16 cellular contexts compared by ENCODE assay signal in genomic region chr22:45224988-45225731, GRCh38. TPM values are rescaled to one million over a fixed set of nuclear protein-coding genes. Genes with fewer than 3 reads are reported as not detected.
DNase-seq lines count a peak whose midpoint lies in the region; ATAC-seq and TF ChIP-seq lines count a peak whose summit lies in the region.
"Had no signal": no experiment of that assay in that cellular context is flagged by ENCODE, and none has a peak within 500 bp of the region (broad histone marks: within the 10 kb centered on the region; RNA-seq: fewer than 3 reads in every experiment).

No MANE protein-coding gene starts in this region.

- H3K9me3 ChIP-seq in naive thymus-derived CD4-positive, alpha-beta T cell (ENCODE audit: control insufficient read depth in 2 of 3, low read length in 3 of 3), result no peaks in the 10 kb centered on the region

- H3K4me1 ChIP-seq in naive thymus-derived CD4-positive, alpha-beta T cell (ENCODE audit: control insufficient read depth in 2 of 2, insufficient read depth in 2 of 2, low read length in 2 of 2), result no peaks in the 10 kb centered on the region

- TF ChIP-seq CTCF in MCF 10A (IDR thresholded peaks at IDR 0.05; ENCODE audit: unreplicated experiment), result no peak

- H3K4me3 ChIP-seq in naive thymus-derived CD4-positive, alpha-beta T cell (ENCODE audit: low read length), result no peak overlapping the region

- no peak overlapping the region for H3K4me3 Mint-ChIP-seq in MCF 10A (ENCODE audit: unreplicated experiment)
- H3K4me3 Mint-ChIP-seq in activated naive CD4-positive, alpha-beta T cell treated with anti-CD3 and anti-CD28 coated beads, Interleukin-2, amount 10 ng/mL, durations not matched to agents 7 days and 5 days, result no peak overlapping the region
- no peak overlapping the region for H3K4me3 Mint-ChIP-seq in naive thymus-derived CD4-positive, alpha-beta T cell
- H3K4me3 Mint-ChIP-seq: activated CD4-positive, alpha-beta T cell treated with anti-CD3 and anti-CD28 coated beads, Interleukin-2, amount 10 ng/mL, durations not matched to agents 24 days and 14 days; activated T-helper 1 cell treated with anti-CD3 and anti-CD28 coated beads, Interleukin-12 subunit alpha, Interleukin-12 subunit beta, Interleukin-2, Interleukin-4 antibody, amounts not matched to agents 30 ng/mL and 10 ng/mL and 1 ng/mL, durations not matched to agents 14 hours and 24 hours and 36 hours; effector memory CD8-positive, alpha-beta T cell had no signal

- no TSS peak for BruUV-seq in MCF 10A (replicated peaks; lab: Mats Ljungman, UMichigan)

- H3K27me3 Mint-ChIP-seq in MCF 10A (ENCODE audit: insufficient read depth, unreplicated experiment), result no peaks in the 10 kb centered on the region
- H3K27me3 Mint-ChIP-seq in activated naive CD4-positive, alpha-beta T cell treated with anti-CD3 and anti-CD28 coated beads, Interleukin-2, amount 10 ng/mL, durations not matched to agents 7 days and 5 days, result no peaks in the 10 kb centered on the region
- H3K27me3 Mint-ChIP-seq in naive thymus-derived CD4-positive, alpha-beta T cell, result no peaks in the 10 kb centered on the region
- H3K27me3 Mint-ChIP-seq: activated CD4-positive, alpha-beta T cell treated with anti-CD3 and anti-CD28 coated beads, Interleukin-2, amount 10 ng/mL, durations not matched to agents 24 days and 14 days; effector memory CD8-positive, alpha-beta T cell had no signal

- H3K27ac ChIP-seq in naive thymus-derived CD4-positive, alpha-beta T cell (ENCODE audit: low read depth, low read length), result no peak overlapping the region

- intact Hi-C loops in MCF 10A (cut with micrococcal nuclease) (no loop called here), sciatic nerve (cut with DNase I) (no loop called here)
- intact Hi-C loops in naive thymus-derived CD4-positive, alpha-beta T cell (cut with micrococcal nuclease), result no loop called here

- CTCF ChIA-PET in MCF 10A (lab: Yijun Ruan, JAX), result interaction anchor here (0.6 kb wide), 1 partner anchor 16 kb away, joined by 3 read pairs; no protein-coding TSS in a partner anchor
- CTCF ChIA-PET in activated naive CD4-positive, alpha-beta T cell treated with anti-CD3 and anti-CD28 coated beads, Interleukin-2, amount 10 ng/mL, durations not matched to agents 7 days and 5 days (lab: Charles Lee), result no interaction called here
- CTCF ChIA-PET in naive thymus-derived CD4-positive, alpha-beta T cell (lab: Charles Lee), result no interaction called here

- peak overlapping the region; percentile 90 for H3K27ac Mint-ChIP-seq in MCF 10A (ENCODE audit: low read depth, unreplicated experiment)
- H3K27ac Mint-ChIP-seq in activated naive CD4-positive, alpha-beta T cell treated with anti-CD3 and anti-CD28 coated beads, Interleukin-2, amount 10 ng/mL, durations not matched to agents 7 days and 5 days, result no peak overlapping the region
- no peak overlapping the region for H3K27ac Mint-ChIP-seq in naive thymus-derived CD4-positive, alpha-beta T cell
- H3K27ac Mint-ChIP-seq: activated CD4-positive, alpha-beta T cell treated with anti-CD3 and anti-CD28 coated beads, Interleukin-2, amount 10 ng/mL, durations not matched to agents 24 days and 14 days had no signal

- peaks cover 31% of the 10 kb centered on the region for H3K4me1 Mint-ChIP-seq in MCF 10A (ENCODE audit: insufficient read depth, unreplicated experiment)
- H3K4me1 Mint-ChIP-seq in activated naive CD4-positive, alpha-beta T cell treated with anti-CD3 and anti-CD28 coated beads, Interleukin-2, amount 10 ng/mL, durations not matched to agents 7 days and 5 days, result no peaks in the 10 kb centered on the region
- peaks cover 2 to 47% (median 26%) of the 10 kb centered on the region in 7 donors for H3K4me1 Mint-ChIP-seq in naive thymus-derived CD4-positive, alpha-beta T cell

- no peaks in the 10 kb centered on the region for H3K36me3 Mint-ChIP-seq in MCF 10A (ENCODE audit: insufficient read depth, unreplicated experiment)
- no peaks in the 10 kb centered on the region for H3K36me3 Mint-ChIP-seq in activated naive CD4-positive, alpha-beta T cell treated with anti-CD3 and anti-CD28 coated beads, Interleukin-2, amount 10 ng/mL, durations not matched to agents 7 days and 5 days
- H3K36me3 Mint-ChIP-seq in naive thymus-derived CD4-positive, alpha-beta T cell, result no peaks in the 10 kb centered on the region

- no peaks in the 10 kb centered on the region for H3K27me3 ChIP-seq in naive thymus-derived CD4-positive, alpha-beta T cell (ENCODE audit: control insufficient read depth in 2 of 2, insufficient read depth in 2 of 2, low read length in 2 of 2)

- no peaks in the 10 kb centered on the region for H3K9me3 Mint-ChIP-seq in MCF 10A (ENCODE audit: unreplicated experiment)
- H3K9me3 Mint-ChIP-seq in activated naive CD4-positive, alpha-beta T cell treated with anti-CD3 and anti-CD28 coated beads, Interleukin-2, amount 10 ng/mL, durations not matched to agents 7 days and 5 days, result no peaks in the 10 kb centered on the region
- no peaks in the 10 kb centered on the region for H3K9me3 Mint-ChIP-seq in naive thymus-derived CD4-positive, alpha-beta T cell
- H3K9me3 Mint-ChIP-seq: activated CD4-positive, alpha-beta T cell treated with anti-CD3 and anti-CD28 coated beads, Interleukin-2, amount 10 ng/mL, durations not matched to agents 24 days and 14 days; activated T-helper 1 cell treated with anti-CD3 and anti-CD28 coated beads, Interleukin-12 subunit alpha, Interleukin-12 subunit beta, Interleukin-2, Interleukin-4 antibody, amounts not matched to agents 30 ng/mL and 10 ng/mL and 1 ng/mL, durations not matched to agents 14 hours and 24 hours and 36 hours; effector memory CD8-positive, alpha-beta T cell had no signal

- DNase-seq in COLO829 (ENCODE audit: low spot score) (peak; percentile 95), MCF 10A (ENCODE audit: unreplicated experiment) (no peak), islet precursor cell (peak; percentile 52), sciatic nerve (ENCODE audit: low spot score) (peak; percentile 75)
- DNase-seq in activated naive CD4-positive, alpha-beta T cell treated with anti-CD3 and anti-CD28 coated beads, Interleukin-2, amount 10 ng/mL, durations not matched to agents 7 days and 5 days, result no peak
- DNase-seq in naive thymus-derived CD4-positive, alpha-beta T cell, result no peak
- DNase-seq in effector CD8-positive, alpha-beta T cell (lab: John Stamatoyannopoulos, UW), result no peak
- DNase-seq: activated CD4-positive, alpha-beta T cell treated with anti-CD3 and anti-CD28 coated beads, Interleukin-2, amount 10 ng/mL, durations not matched to agents 24 days and 14 days; DND-41; effector memory CD8-positive, alpha-beta T cell; left colon; NCI-H1417 treated with DMSO at 0.1 percent for 48 hours; RPMI8226 had no signal

- peak; percentile 60 for ATAC-seq in sciatic nerve
- ATAC-seq in GM21381 (IDR thresholded peaks at IDR 0.05; ENCODE audit: unreplicated experiment), result no peak
- ATAC-seq in naive thymus-derived CD4-positive, alpha-beta T cell, result no peak
- ATAC-seq: effector memory CD8-positive, alpha-beta T cell; left colon had no signal

- H3K36me3 ChIP-seq in naive thymus-derived CD4-positive, alpha-beta T cell (ENCODE audit: control insufficient read depth in 2 of 3, insufficient read depth in 3 of 3, low read length in 3 of 3), result no peaks in the 10 kb centered on the region

- POLR2A ChIA-PET in MCF 10A (lab: Yijun Ruan, JAX), result interaction anchor here (1.7 kb wide), 1 partner anchor 61 kb away, joined by 8 read pairs; the partner anchor contains the start of gene NUP50
- POLR2A ChIA-PET in naive thymus-derived CD4-positive, alpha-beta T cell (lab: Charles Lee), result no interaction called here

RNA-seq across cellular contexts. Expression of gene KIAA0930, which starts 15.5 kb away (rescaled TPM):
- 61.9 and 63.4 TPM in 2 replicates for total RNA-seq in MCF 10A (2022)
- total RNA-seq in sciatic nerve, result 119 TPM
- 10 to 100 TPM; 13.2 to 58.2 (median 27.9) TPM for total RNA-seq in naive thymus-derived CD4-positive, alpha-beta T cell
- 1 to 10 TPM; 2.3 to 2.5 TPM for polyA plus RNA-seq in naive thymus-derived CD4-positive, alpha-beta T cell

RNA-seq across cellular contexts. Expression of gene UPK3A, which starts 59.6 kb away (rescaled TPM):
- total RNA-seq in MCF 10A (2022) (not detected in 2 replicates), sciatic nerve (not detected)
- under 1 TPM in 1 of 5 experiments, not detected in 4; 0.61 TPM for total RNA-seq in naive thymus-derived CD4-positive, alpha-beta T cell
- polyA plus RNA-seq in naive thymus-derived CD4-positive, alpha-beta T cell, result under 1 TPM in 1 of 2 donors, not detected in 1; 0.25 TPM
- total RNA-seq: activated CD4-positive, alpha-beta T cell treated with anti-CD3 and anti-CD28 coated beads, Interleukin-2, amount 10 ng/mL, durations not matched to agents 24 days and 14 days; activated T-helper 1 cell treated with anti-CD3 and anti-CD28 coated beads, Interleukin-12 subunit alpha, Interleukin-12 subunit beta, Interleukin-2, Interleukin-4 antibody, amounts not matched to agents 30 ng/mL and 10 ng/mL and 1 ng/mL, durations not matched to agents 14 hours and 24 hours and 36 hours; NCI-H460 had no signal

Comparison
In these comparisons a context has a peak if more than half of its experiments do, and no peak if none do; other contexts are left out.
1. DNase-seq: peak in COLO829 (single experiment), islet precursor cell (single experiment) and sciatic nerve (single experiment); none in MCF 10A (single experiment), activated naive CD4-positive, alpha-beta T cell treated with anti-CD3 and anti-CD28 coated beads, Interleukin-2, amount 10 ng/mL, durations not matched to agents 7 days and 5 days (single experiment), naive thymus-derived CD4-positive, alpha-beta T cell (0 of 9) and effector CD8-positive, alpha-beta T cell (single experiment).